Comparison of ENCODE assay signal across 30 cellular contexts in genomic region chr17:19791918-19792317, GRCh38. TPM values are rescaled to one million over a fixed set of nuclear protein-coding genes. Genes with fewer than 3 reads are reported as not detected.
"Had no signal": no experiment of that assay in that cellular context is flagged by ENCODE, and none has a peak within 500 bp of the region (broad histone marks: within the 10 kb centered on the region; RNA-seq: fewer than 3 reads in every experiment).

No MANE protein-coding gene starts in this region.

- H3K27ac ChIP-seq: ascending aorta, esophagus muscularis mucosa, foreskin keratinocyte, gastroesophageal sphincter, WERI-Rb-1 had no signal

- H3K4me1 ChIP-seq: ascending aorta, esophagus muscularis mucosa, gastroesophageal sphincter had no signal

- DNase-seq: activated B cell treated with CpG ODN at 0.5 μM for 24 hours; activated CD4-positive, alpha-beta T cell treated with anti-CD3 and anti-CD28 coated beads for 48 hours; activated CD4-positive, alpha-beta T cell treated with anti-CD3 and anti-CD28 coated beads, Interleukin-2, amount 50 U/mL, for 1 hour; activated CD4-positive, alpha-beta T cell treated with anti-CD3 and anti-CD28 coated beads, Interleukin-2, amount 50 U/mL, for 48 hours; activated CD8-positive, alpha-beta memory T cell treated with anti-CD3 and anti-CD28 coated beads for 24 hours; activated CD8-positive, alpha-beta T cell treated with anti-CD3 and anti-CD28 coated beads for 36 hours; activated gamma-delta T cell; activated naive CD4-positive, alpha-beta T cell; activated naive CD4-positive, alpha-beta T cell treated with anti-CD3 and anti-CD28 coated beads, Interleukin-2, amount 10 ng/mL, durations not matched to agents 7 days and 5 days; activated naive CD8-positive, alpha-beta T cell treated with anti-CD3 and anti-CD28 coated beads, Interleukin-2, amount 10 ng/mL, durations not matched to agents 7 days and 5 days; activated T-cell treated with anti-CD3 and anti-CD28 coated beads, Interleukin-2, amount 50 U/mL, for 48 hours; cortex of kidney; dermis blood vessel endothelial cell; effector CD4-positive, alpha-beta T cell; effector memory CD8-positive, alpha-beta T cell; erythroblast; foreskin keratinocyte; T-helper 1 cell; T-helper 17 cell; T1000; WERI-Rb-1 had no signal

- H3K27me3 ChIP-seq: ascending aorta, esophagus muscularis mucosa, foreskin keratinocyte, gastroesophageal sphincter had no signal

- FAIRE-seq: bronchial epithelial cell, colon had no signal

- H3K9me3 ChIP-seq: ascending aorta, esophagus muscularis mucosa, gastroesophageal sphincter had no signal

- H3K4me3 ChIP-seq: ascending aorta, esophagus muscularis mucosa, gastroesophageal sphincter had no signal

- ATAC-seq: activated CD4-positive, CD25-positive, alpha-beta regulatory T cell treated with anti-CD3 and anti-CD28 coated beads, Interleukin-2, amount 50 U/mL, for 24 hours; activated CD8-positive, alpha-beta T cell treated with anti-CD3 and anti-CD28 coated beads for 36 hours; activated naive CD4-positive, alpha-beta T cell treated with anti-CD3 and anti-CD28 coated beads, Interleukin-2, amount 50 U/mL, for 72 hours; effector memory CD8-positive, alpha-beta T cell; foreskin keratinocyte; gastroesophageal sphincter; T-helper 17 cell had no signal

RNA-seq across cellular contexts. Expression of gene ALDH3A1, which starts 43.8 kb away (rescaled TPM):
- total RNA-seq: activated B cell treated with CpG ODN at 0.5 μM for 24 hours; activated naive CD8-positive, alpha-beta T cell treated with anti-CD3 and anti-CD28 coated beads, Interleukin-2, amount 10 ng/mL, durations not matched to agents 7 days and 5 days; chondrocyte; glomerular endothelial cell; T-helper 17 cell had no signal
